Comparison of ENCODE assay signal across 9 cellular contexts in genomic region chr1:224223819-224224714, GRCh38. TPM values are rescaled to one million over a fixed set of nuclear protein-coding genes. Genes with fewer than 3 reads are reported as not detected.
DNase-seq lines count a peak whose midpoint lies in the region; ATAC-seq, FAIRE-seq and TF ChIP-seq lines count a peak whose summit lies in the region.
"Had no signal": no experiment of that assay in that cellular context is flagged by ENCODE, and none has a peak within 500 bp of the region (broad histone marks: within the 10 kb centered on the region; RNA-seq: fewer than 3 reads in every experiment).

No MANE protein-coding gene starts in this region.

- no peak overlapping the region for H2BK120ac ChIP-seq in mesenchymal stem cell (ENCODE audit: low read depth, low read length)

- peak overlapping the region; percentile 18 for H3K27ac ChIP-seq in mesenchymal stem cell (ENCODE audit: low read length, poor library complexity, severe bottlenecking)
- no peak overlapping the region for H3K27ac ChIP-seq in effector memory CD4-positive, alpha-beta T cell (ENCODE audit: insufficient read depth, low read length, poor library complexity, severe bottlenecking)
- H3K27ac ChIP-seq in naive thymus-derived CD4-positive, alpha-beta T cell (ENCODE audit: low read depth, low read length): no peak overlapping the region

- no peaks in the 10 kb centered on the region for H3K79me1 ChIP-seq in mesenchymal stem cell (replicated peaks; ENCODE audit: low read length, poor library complexity, severe bottlenecking)

- H3K27me3 ChIP-seq in bronchial epithelial cell (ENCODE audit: control insufficient read depth, insufficient read depth, low read length) (no peaks in the 10 kb centered on the region), mesenchymal stem cell (ENCODE audit: control insufficient read depth in 1 of 2, insufficient read depth in 1 of 2, low read length in 2 of 2) (no peaks in the 10 kb centered on the region)
- H3K27me3 ChIP-seq in effector memory CD4-positive, alpha-beta T cell (replicated peaks; ENCODE audit: control insufficient read depth, insufficient read depth, low read length, poor library complexity, severe bottlenecking): no peaks in the 10 kb centered on the region
- no peaks in the 10 kb centered on the region for H3K27me3 ChIP-seq in naive thymus-derived CD4-positive, alpha-beta T cell (ENCODE audit: control insufficient read depth in 2 of 2, insufficient read depth in 2 of 2, low read length in 2 of 2)

- H3K14ac ChIP-seq in mesenchymal stem cell (ENCODE audit: low read length in 2 of 2): peak overlapping the region in 1 of 2 experiments; percentile 93

- no peak for TF ChIP-seq CTCF in AG10803 (conservative IDR thresholded peaks at IDR 0.05; ENCODE audit: low read length)
- no peak for TF ChIP-seq CTCF in bronchial epithelial cell (IDR thresholded peaks at IDR 0.05; ENCODE audit: insufficient read depth, low read length, severe bottlenecking)

- H3K36me3 Mint-ChIP-seq in naive thymus-derived CD4-positive, alpha-beta T cell: peaks cover 4 to 14% (median 11%) of the 10 kb centered on the region in 5 donors
- peaks cover 14% of the 10 kb centered on the region for H3K36me3 Mint-ChIP-seq in activated T-helper 2 cell treated with anti-CD3 and anti-CD28 coated beads, Interferon-gamma antibody, Interleukin-2, Interleukin-4, amounts not matched to agents 10 μg/mL and 5 μg/mL and 100 μg/mL, durations not matched to agents 14 hours and 24 hours and 36 hours (ENCODE audit: low read depth)

- no peak for ATAC-seq in naive thymus-derived CD4-positive, alpha-beta T cell
- ATAC-seq in GM18511 (IDR thresholded peaks at IDR 0.05; ENCODE audit: unreplicated experiment): no peak

- H2AFZ ChIP-seq in mesenchymal stem cell (ENCODE audit: low read depth, low read length): peak overlapping the region; percentile 57

- H3K4me3 Mint-ChIP-seq in naive thymus-derived CD4-positive, alpha-beta T cell: no peak overlapping the region
- H3K4me3 Mint-ChIP-seq in activated T-helper 2 cell treated with anti-CD3 and anti-CD28 coated beads, Interferon-gamma antibody, Interleukin-2, Interleukin-4, amounts not matched to agents 10 μg/mL and 5 μg/mL and 100 μg/mL, durations not matched to agents 14 hours and 24 hours and 36 hours (ENCODE audit: low read depth): no peak overlapping the region
- H3K4me3 Mint-ChIP-seq: activated CD4-positive, alpha-beta memory T cell treated with anti-CD3 and anti-CD28 coated beads for 36 hours had no signal

- H3K18ac ChIP-seq in mesenchymal stem cell (ENCODE audit: low read depth in 1 of 2, low read length in 2 of 2): peak overlapping the region; percentile 40 to 93

- peak overlapping the region; percentile 67 for H4K8ac ChIP-seq in mesenchymal stem cell (ENCODE audit: low read length)

- H3K27me3 Mint-ChIP-seq in naive thymus-derived CD4-positive, alpha-beta T cell: peaks cover 0 to 3% (median 0%) of the 10 kb centered on the region in 5 donors
- H3K27me3 Mint-ChIP-seq in activated T-helper 2 cell treated with anti-CD3 and anti-CD28 coated beads, Interferon-gamma antibody, Interleukin-2, Interleukin-4, amounts not matched to agents 10 μg/mL and 5 μg/mL and 100 μg/mL, durations not matched to agents 14 hours and 24 hours and 36 hours (ENCODE audit: low read depth): no peaks in the 10 kb centered on the region
- H3K27me3 Mint-ChIP-seq: activated CD4-positive, alpha-beta memory T cell treated with anti-CD3 and anti-CD28 coated beads for 36 hours had no signal

- H3K23ac ChIP-seq in mesenchymal stem cell (ENCODE audit: low read length in 2 of 2): no peak overlapping the region

- peak overlapping the region; percentile 94 for H2BK12ac ChIP-seq in mesenchymal stem cell (ENCODE audit: low read length in 2 of 2)

- peak overlapping the region; percentile 30 for H4K91ac ChIP-seq in mesenchymal stem cell (ENCODE audit: low read length)

- H3K4ac ChIP-seq in mesenchymal stem cell (ENCODE audit: low read depth in 1 of 2, low read length in 2 of 2): peak overlapping the region in 1 of 2 experiments; percentile 60

- CTCF ChIA-PET in naive thymus-derived CD4-positive, alpha-beta T cell (lab: Charles Lee): no interaction called here

- POLR2A ChIA-PET in naive thymus-derived CD4-positive, alpha-beta T cell (lab: Charles Lee): no interaction called here

- no peak for FAIRE-seq in bronchial epithelial cell (lab: Jason Lieb, UNC)

- no peaks in the 10 kb centered on the region for H3K9me3 Mint-ChIP-seq in naive thymus-derived CD4-positive, alpha-beta T cell
- no peaks in the 10 kb centered on the region for H3K9me3 Mint-ChIP-seq in activated T-helper 2 cell treated with anti-CD3 and anti-CD28 coated beads, Interferon-gamma antibody, Interleukin-2, Interleukin-4, amounts not matched to agents 10 μg/mL and 5 μg/mL and 100 μg/mL, durations not matched to agents 14 hours and 24 hours and 36 hours
- H3K9me3 Mint-ChIP-seq: activated CD4-positive, alpha-beta memory T cell treated with anti-CD3 and anti-CD28 coated beads for 36 hours had no signal

- H3K4me1 Mint-ChIP-seq in naive thymus-derived CD4-positive, alpha-beta T cell: no peaks in the 10 kb centered on the region
- no peaks in the 10 kb centered on the region for H3K4me1 Mint-ChIP-seq in activated T-helper 2 cell treated with anti-CD3 and anti-CD28 coated beads, Interferon-gamma antibody, Interleukin-2, Interleukin-4, amounts not matched to agents 10 μg/mL and 5 μg/mL and 100 μg/mL, durations not matched to agents 14 hours and 24 hours and 36 hours (ENCODE audit: low read depth)

- 85% methylated on average over 9 of the region's 12 CpGs for WGBS in mesenchymal stem cell

- H3K4me3 ChIP-seq in AG10803 (ENCODE audit: low read length) (no peak overlapping the region), bronchial epithelial cell (ENCODE audit: low read depth, low read length) (no peak overlapping the region), mesenchymal stem cell (ENCODE audit: insufficient read depth in 1 of 2, low read depth in 1 of 2, low read length in 2 of 2) (no peak overlapping the region)
- H3K4me3 ChIP-seq in effector memory CD4-positive, alpha-beta T cell (ENCODE audit: insufficient read depth, low read depth, low read length, poor library complexity, severe bottlenecking): no peak overlapping the region
- no peak overlapping the region for H3K4me3 ChIP-seq in naive thymus-derived CD4-positive, alpha-beta T cell (ENCODE audit: low read length)

- no peaks in the 10 kb centered on the region for H3K36me3 ChIP-seq in bronchial epithelial cell (ENCODE audit: control insufficient read depth, insufficient read depth, low read length)
- peaks cover 18 to 25% of the 10 kb centered on the region in 2 experiments for H3K36me3 ChIP-seq in mesenchymal stem cell (ENCODE audit: control insufficient read depth in 1 of 2, insufficient read depth in 2 of 2, low read depth in 1 of 2, low read length in 2 of 2)
- peaks cover 13% of the 10 kb centered on the region for H3K36me3 ChIP-seq in effector memory CD4-positive, alpha-beta T cell (ENCODE audit: control insufficient read depth, insufficient read depth, low read length)
- H3K36me3 ChIP-seq in naive thymus-derived CD4-positive, alpha-beta T cell (ENCODE audit: control insufficient read depth in 2 of 3, insufficient read depth in 3 of 3, low read length in 3 of 3): peaks cover 0 to 18% (median 0%) of the 10 kb centered on the region in 3 experiments

- peak; percentile 76 for DNase-seq in AG10803 (ENCODE audit: low read depth)
- peak; percentile 58 for DNase-seq in LHCN-M2 (ENCODE audit: low read depth)
- DNase-seq in bronchial epithelial cell (ENCODE audit: low read depth): peak; percentile 74
- peak; percentile 91 for DNase-seq in mesenchymal stem cell
- DNase-seq in effector memory CD4-positive, alpha-beta T cell: no peak
- DNase-seq in naive thymus-derived CD4-positive, alpha-beta T cell: no peak
- no peak for DNase-seq in activated T-helper 2 cell treated with anti-CD3 and anti-CD28 coated beads, Interferon-gamma antibody, Interleukin-2, Interleukin-4, amounts not matched to agents 10 μg/mL and 5 μg/mL and 100 μg/mL, durations not matched to agents 14 hours and 24 hours and 36 hours (ENCODE audit: low spot score)
- DNase-seq: activated CD4-positive, alpha-beta memory T cell treated with anti-CD3 and anti-CD28 coated beads for 36 hours had no signal

- no peak overlapping the region for H2BK15ac ChIP-seq in mesenchymal stem cell (ENCODE audit: low read depth, poor library complexity, severe bottlenecking)

- H2BK5ac ChIP-seq in mesenchymal stem cell (ENCODE audit: low read depth, low read length, poor library complexity, severe bottlenecking): no peak overlapping the region

- H3K9me3 ChIP-seq in mesenchymal stem cell (ENCODE audit: control insufficient read depth, low read length): no peaks in the 10 kb centered on the region
- H3K9me3 ChIP-seq in effector memory CD4-positive, alpha-beta T cell (ENCODE audit: control insufficient read depth, low read length): no peaks in the 10 kb centered on the region
- H3K9me3 ChIP-seq in naive thymus-derived CD4-positive, alpha-beta T cell (ENCODE audit: control insufficient read depth in 2 of 3, low read length in 3 of 3): no peaks in the 10 kb centered on the region

- H2AK5ac ChIP-seq in mesenchymal stem cell (ENCODE audit: low read length, severe bottlenecking): peak overlapping the region; percentile 23

- intact Hi-C loops in naive thymus-derived CD4-positive, alpha-beta T cell (cut with micrococcal nuclease): no loop called here
- intact Hi-C loops in activated T-helper 2 cell treated with anti-CD3 and anti-CD28 coated beads, Interferon-gamma antibody, Interleukin-2, Interleukin-4, amounts not matched to agents 10 μg/mL and 5 μg/mL and 100 μg/mL, durations not matched to agents 14 hours and 24 hours and 36 hours (cut with micrococcal nuclease): no loop called here

- H3K9ac ChIP-seq in mesenchymal stem cell (ENCODE audit: low read length): peak overlapping the region; percentile 9

- peaks cover 2% of the 10 kb centered on the region for H3K4me1 ChIP-seq in mesenchymal stem cell (ENCODE audit: control insufficient read depth, insufficient read depth, low read depth, low read length)
- no peaks in the 10 kb centered on the region for H3K4me1 ChIP-seq in effector memory CD4-positive, alpha-beta T cell (ENCODE audit: control insufficient read depth, insufficient read depth, low read length, poor library complexity, severe bottlenecking)
- no peaks in the 10 kb centered on the region for H3K4me1 ChIP-seq in naive thymus-derived CD4-positive, alpha-beta T cell (ENCODE audit: control insufficient read depth in 2 of 2, insufficient read depth in 2 of 2, low read length in 2 of 2)

- H3K4me2 ChIP-seq in mesenchymal stem cell (ENCODE audit: low read length, poor library complexity, severe bottlenecking): no peak overlapping the region

- H3K27ac Mint-ChIP-seq in naive thymus-derived CD4-positive, alpha-beta T cell: peak overlapping the region in 1 of 9 donors; percentile 65
- H3K27ac Mint-ChIP-seq in activated T-helper 2 cell treated with anti-CD3 and anti-CD28 coated beads, Interferon-gamma antibody, Interleukin-2, Interleukin-4, amounts not matched to agents 10 μg/mL and 5 μg/mL and 100 μg/mL, durations not matched to agents 14 hours and 24 hours and 36 hours: no peak overlapping the region
- H3K27ac Mint-ChIP-seq: activated CD4-positive, alpha-beta memory T cell treated with anti-CD3 and anti-CD28 coated beads for 36 hours had no signal

RNA-seq across cellular contexts. Expression of gene DEGS1, which starts 41.0 kb away (rescaled TPM):
- 149 and 155 TPM in 2 replicates for total RNA-seq in LHCN-M2 (2014; rRNA removed)
- 64.5 TPM for polyA plus RNA-seq in LHCN-M2 (2012)
- total RNA-seq in bronchial epithelial cell: 22.5 and 30.0 TPM in 2 replicates
- polyA plus RNA-seq in mesenchymal stem cell (2013, experiment 1 of 2): 123 TPM
- 127 TPM for polyA plus RNA-seq in mesenchymal stem cell (2013, experiment 2 of 2)
- total RNA-seq in naive thymus-derived CD4-positive, alpha-beta T cell: 10 to 100 TPM; 35.4 to 86.0 (median 38.3) TPM
- 10 to 100 TPM; 63.2 to 79.6 TPM for polyA plus RNA-seq in naive thymus-derived CD4-positive, alpha-beta T cell
- total RNA-seq in activated T-helper 2 cell treated with anti-CD3 and anti-CD28 coated beads, Interferon-gamma antibody, Interleukin-2, Interleukin-4, amounts not matched to agents 10 μg/mL and 5 μg/mL and 100 μg/mL, durations not matched to agents 14 hours and 24 hours and 36 hours: 49.7 and 51.1 TPM in 2 replicates

Comparison
In these comparisons a context has a peak if more than half of its experiments do, and no peak if none do; other contexts are left out.
1. DNase-seq: peak in AG10803 (single experiment), LHCN-M2 (single experiment), bronchial epithelial cell (single experiment) and mesenchymal stem cell (single experiment); none in effector memory CD4-positive, alpha-beta T cell (0 of 3), naive thymus-derived CD4-positive, alpha-beta T cell (0 of 9) and activated T-helper 2 cell treated with anti-CD3 and anti-CD28 coated beads, Interferon-gamma antibody, Interleukin-2, Interleukin-4, amounts not matched to agents 10 μg/mL and 5 μg/mL and 100 μg/mL, durations not matched to agents 14 hours and 24 hours and 36 hours (single experiment).